Comparison of ENCODE assay signal across 7 cellular contexts in the genomic region with DNA sequence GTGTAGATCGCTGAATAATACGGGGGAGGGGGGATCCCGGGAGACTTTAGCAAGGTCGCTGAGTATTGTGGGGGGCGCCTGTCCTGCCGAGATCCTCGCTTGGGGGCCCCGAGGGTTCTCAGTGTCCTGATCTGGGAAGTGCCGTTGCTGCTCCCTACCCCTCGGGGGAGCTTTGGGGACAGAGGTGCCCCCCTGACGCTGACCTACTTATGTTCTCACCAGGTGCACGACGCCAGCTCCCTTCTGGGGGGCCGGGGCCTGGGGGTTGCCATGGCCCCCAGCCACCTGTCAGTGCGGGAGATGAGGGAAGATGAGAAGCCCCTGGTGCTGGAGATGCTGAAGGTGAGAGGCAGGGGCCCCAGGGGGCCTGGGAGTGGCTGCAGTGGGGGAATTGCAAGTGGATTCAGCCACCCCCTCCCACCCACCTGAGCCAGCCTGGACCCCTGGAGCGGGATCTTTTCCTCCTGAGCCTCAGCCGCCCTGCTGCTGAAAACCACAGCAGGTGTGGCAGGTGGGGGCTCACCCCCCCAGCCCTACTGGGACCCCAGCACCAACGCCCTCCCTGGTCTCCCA. TPM values are rescaled to one million over a fixed set of nuclear protein-coding genes. Genes with fewer than 3 reads are reported as not detected.
DNase-seq lines count a peak whose midpoint lies in the region; TF ChIP-seq lines count a peak whose summit lies in the region.
"Had no signal": no experiment of that assay in that cellular context is flagged by ENCODE, and none has a peak within 500 bp of the region (broad histone marks: within the 10 kb centered on the region; RNA-seq: fewer than 3 reads in every experiment).

No MANE protein-coding gene starts in this region.

- TF ChIP-seq EP300 in stomach (IDR thresholded peaks at IDR 0.05), result no peak

- 20 to 38% (median 24%) methylated on average over 3 to 18 of the region's 18 CpGs for WGBS in stomach, 5 donors

- H3K9me3 ChIP-seq in stomach, result no peaks in the 10 kb centered on the region

- TF ChIP-seq CTCF in stomach (IDR thresholded peaks at IDR 0.05), result no peak

- peaks cover 12 to 37% (median 31%) of the 10 kb centered on the region in 4 donors for H3K36me3 ChIP-seq in stomach

- H3K27me3 ChIP-seq in stomach, result peaks cover 0 to 41% (median 10%) of the 10 kb centered on the region in 3 donors

- TF ChIP-seq POLR2A in stomach (IDR thresholded peaks at IDR 0.05), result no peak

- peak; percentile 40 for DNase-seq in NCI-H748 (lab: John Stamatoyannopoulos, UW; ENCODE audit: unreplicated experiment)
- DNase-seq in NCI-H748 treated with DMSO at 0.1 percent for 48 hours (lab: John Stamatoyannopoulos, UW), result no peak
- DNase-seq in epithelial cell of prostate (ENCODE audit: low read depth, low spot score), result no peak
- DNase-seq in stomach, result no peak
- no peak for DNase-seq in midbrain (lab: John Stamatoyannopoulos, UW)
- DNase-seq in putamen (ENCODE audit: low spot score), result no peak

- H3K27ac ChIP-seq in epithelial cell of prostate, result peak overlapping the region; percentile 38
- H3K27ac ChIP-seq in stomach, result peak overlapping the region; percentile 79 to 96 (median 85)

- intact Hi-C loops in stomach (cut with DNase I; ENCODE audit: low total_unique reads), result no loop called here

- peak overlapping the region; percentile 55 to 66 (median 60) for H3K4me3 ChIP-seq in stomach

- H3K4me1 ChIP-seq in stomach, result peaks cover 36 to 67% (median 54%) of the 10 kb centered on the region in 4 donors

RNA-seq across cellular contexts. Expression of a gene that starts 0.5 kb away (rescaled TPM):
- 1 to 10 TPM in 2 of 5 donors, not detected in 3; 4.3 to 6.4 TPM for total RNA-seq in stomach
- polyA plus RNA-seq in stomach, result 10 to 100 TPM in 2 of 3 donors, 1 to 10 TPM in 1; 8.7 to 22.1 (median 14.4) TPM

RNA-seq across cellular contexts. Expression of a gene that starts 2.7 kb away (rescaled TPM):
- 10 to 100 TPM in 2 of 5 donors, 1 to 10 TPM in 2, not detected in 1; 2.2 to 15.1 (median 9.8) TPM for total RNA-seq in stomach
- under 1 TPM; 0.46 to 0.87 (median 0.80) TPM for polyA plus RNA-seq in stomach

RNA-seq across cellular contexts. Expression of a gene that starts 9.1 kb away (rescaled TPM):
- total RNA-seq in stomach, result 10 to 100 TPM in 1 of 5 donors, 1 to 10 TPM in 3, under 1 TPM in 1; 0.58 to 16.1 (median 5.7) TPM
- polyA plus RNA-seq in stomach, result 1 to 10 TPM; 2.0 to 7.2 (median 4.3) TPM

RNA-seq across cellular contexts. Expression of a gene that starts 21.0 kb away (rescaled TPM):
- total RNA-seq in stomach, result not detected
- polyA plus RNA-seq in stomach, result under 1 TPM in 1 of 3 donors, not detected in 2; 0.23 TPM
- total RNA-seq: myocyte had no signal

RNA-seq across cellular contexts. Expression of a gene that starts 24.1 kb away (rescaled TPM):
- 100 to 1,000 TPM in 1 of 5 donors, 10 to 100 TPM in 4; 19.8 to 348 (median 63.6) TPM for total RNA-seq in stomach
- 10 to 100 TPM; 76.7 to 80.5 (median 79.6) TPM for polyA plus RNA-seq in stomach
